ENCODE assay signal across 8 cellular contexts in the genomic region with DNA sequence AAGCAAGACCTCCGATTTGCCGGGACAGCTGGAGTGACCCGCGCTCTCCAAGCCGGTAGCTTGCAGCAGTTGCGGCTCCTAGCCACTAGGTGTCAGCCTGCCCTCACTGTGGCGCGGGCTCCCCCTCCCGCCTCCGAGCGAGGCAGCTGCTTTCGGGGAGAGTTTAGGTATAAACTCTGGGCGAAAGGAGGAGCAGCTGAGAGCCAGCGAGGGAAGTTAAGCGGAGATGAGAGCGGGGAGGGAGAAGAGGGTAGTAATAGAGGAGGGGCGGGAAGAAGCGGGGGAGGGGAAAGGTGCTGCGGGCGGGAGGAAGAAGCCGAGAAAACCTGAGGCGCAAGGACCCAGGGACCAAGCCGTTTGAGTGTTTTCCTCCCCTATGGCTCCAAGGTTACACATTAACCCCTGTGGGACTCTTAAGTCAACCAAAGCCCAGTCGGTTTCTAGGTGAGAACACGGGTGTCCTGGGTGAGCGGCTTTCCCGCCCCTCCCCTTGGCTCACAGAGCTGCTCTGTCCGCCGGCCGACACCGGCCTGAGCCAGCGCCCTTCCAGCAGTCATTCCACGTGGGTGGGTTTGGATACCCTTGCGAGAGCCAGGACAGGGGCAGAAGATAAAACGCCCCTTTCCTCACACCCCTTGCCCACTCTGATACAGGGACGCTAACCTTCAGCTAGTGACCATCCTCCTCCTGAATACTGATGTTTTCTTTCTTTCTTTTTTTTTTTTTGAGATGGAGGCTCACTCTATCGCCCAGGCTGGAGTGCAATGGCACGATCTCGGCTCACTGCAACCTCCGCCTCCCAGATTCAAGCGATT. TPM values are rescaled to one million over a fixed set of nuclear protein-coding genes. Genes with fewer than 3 reads are reported as not detected.
DNase-seq lines count a peak whose midpoint lies in the region; ATAC-seq and TF ChIP-seq lines count a peak whose summit lies in the region.

No MANE protein-coding gene starts in this region.

- peak; percentile 40 for ATAC-seq in HG03280 (IDR thresholded peaks at IDR 0.05; ENCODE audit: unreplicated experiment)

- peaks cover 18% of the 10 kb centered on the region for H3K36me3 Mint-ChIP-seq in chondrocyte (ENCODE audit: low read depth)

- H3K27ac Mint-ChIP-seq in chondrocyte (ENCODE audit: unreplicated experiment): peak overlapping the region; percentile 97

- H3K4me1 Mint-ChIP-seq in chondrocyte (ENCODE audit: low read depth): peaks cover 54% of the 10 kb centered on the region

- H3K9me3 Mint-ChIP-seq in chondrocyte (ENCODE audit: low read depth): no peaks in the 10 kb centered on the region

- H3K4me3 ChIP-seq in AG10803 (ENCODE audit: low read length): peak overlapping the region; percentile 80

- in situ Hi-C loops in GM18951 (cut with MboI; ENCODE audit: low sequenced_read_pairs, unreplicated experiment): no loop called here

- DNase-seq in AG10803 (ENCODE audit: low read depth): peak; percentile 87
- DNase-seq in NCI-H460 (ENCODE audit: extremely low read depth, low read depth): peak; percentile 95
- DNase-seq in activated CD4-positive, alpha-beta T cell treated with anti-CD3 and anti-CD28 coated beads for 24 hours (ENCODE audit: low read depth in 2 of 2): peak; percentile 90 to 92
- DNase-seq in chondrocyte (ENCODE audit: low spot score): no peak
- peak; percentile 99 for DNase-seq in kidney tubule cell (ENCODE audit: low spot score)
- DNase-seq in stimulated activated CD4-positive, alpha-beta T cell treated with anti-CD3 and anti-CD28 coated beads, Interleukin-1b, Interleukin-23, amount 100 ng/mL, for 1 hour (ENCODE audit: low read depth in 2 of 2): peak; percentile 79 to 85

- no peaks in the 10 kb centered on the region for H3K27me3 Mint-ChIP-seq in chondrocyte (ENCODE audit: low read depth)

- peak; percentile 81 for TF ChIP-seq POLR2A in GM18951 (IDR thresholded peaks at IDR 0.05; ENCODE audit: extremely low read depth, insufficient read depth, insufficient read length)

- TF ChIP-seq CTCF in AG10803 (conservative IDR thresholded peaks at IDR 0.05; ENCODE audit: low read length): peak; percentile 88
- TF ChIP-seq CTCF in chondrocyte (IDR thresholded peaks at IDR 0.05): peak; percentile 97

- peak overlapping the region; percentile 85 for H3K4me3 Mint-ChIP-seq in chondrocyte (ENCODE audit: unreplicated experiment)

RNA-seq across cellular contexts. Expression of a gene that starts 1.1 kb away (rescaled TPM):
- 27.9 and 32.4 TPM in 2 replicates for total RNA-seq in NCI-H460 (2014; rRNA removed; shearing (Covaris generic))
- polyA plus RNA-seq in NCI-H460 (2014; cell fraction: nucleus; rRNA removed): 54.4 and 56.1 TPM in 2 replicates
- 12.4 to 12.9 TPM (median 12.6 TPM) in 3 replicates for total RNA-seq in chondrocyte

RNA-seq across cellular contexts. Expression of a gene that starts 1.5 kb away (rescaled TPM):
- total RNA-seq in NCI-H460 (2014; rRNA removed; shearing (Covaris generic)): 1.9 and 2.5 TPM in 2 replicates
- polyA plus RNA-seq in NCI-H460 (2014; cell fraction: nucleus; rRNA removed): 11.2 and 11.6 TPM in 2 replicates
- 5.3 to 6.1 TPM (median 5.5 TPM) in 3 replicates for total RNA-seq in chondrocyte

RNA-seq across cellular contexts. Expression of a gene that starts 7.3 kb away (rescaled TPM):
- total RNA-seq in NCI-H460 (2014; rRNA removed; shearing (Covaris generic)): 1,295 and 1,608 TPM in 2 replicates
- polyA plus RNA-seq in NCI-H460 (2014; cell fraction: nucleus; rRNA removed): 380 and 446 TPM in 2 replicates
- total RNA-seq in chondrocyte: 853 to 1,026 TPM (median 884 TPM) in 3 replicates

RNA-seq across cellular contexts. Expression of a gene that starts 9.5 kb away (rescaled TPM):
- 170 and 179 TPM in 2 replicates for total RNA-seq in NCI-H460 (2014; rRNA removed; shearing (Covaris generic))
- 339 and 432 TPM in 2 replicates for polyA plus RNA-seq in NCI-H460 (2014; cell fraction: nucleus; rRNA removed)
- total RNA-seq in chondrocyte: 128 to 132 TPM (median 131 TPM) in 3 replicates

RNA-seq across cellular contexts. Expression of a gene that starts 15.4 kb away (rescaled TPM):
- total RNA-seq in NCI-H460 (2014; rRNA removed; shearing (Covaris generic)): 3.4 and 3.6 TPM in 2 replicates
- 28.6 and 64.3 TPM in 2 replicates for polyA plus RNA-seq in NCI-H460 (2014; cell fraction: nucleus; rRNA removed)
- total RNA-seq in chondrocyte: 1.4 to 2.3 TPM (median 2.0 TPM) in 3 replicates
